8 cellular contexts compared by ENCODE assay signal in genomic region chr16:3158014-3158497, GRCh38. TPM values are rescaled to one million over a fixed set of nuclear protein-coding genes. Genes with fewer than 3 reads are reported as not detected.
DNase-seq lines count a peak whose midpoint lies in the region; ATAC-seq lines count a peak whose summit lies in the region.

No MANE protein-coding gene starts in this region.

- peak overlapping the region; percentile 81 to 86 for H3K4me3 Mint-ChIP-seq in activated T-cell treated with anti-CD3 and anti-CD28 coated beads, Interleukin-2, amount 50 U/mL, for 72 hours

- H3K9me3 Mint-ChIP-seq in activated T-cell treated with anti-CD3 and anti-CD28 coated beads, Interleukin-2, amount 50 U/mL, for 72 hours = peaks cover 0 to 3% of the 10 kb centered on the region in 2 donors

- no peaks in the 10 kb centered on the region for H3K36me3 ChIP-seq in BLaER1

- H3K4me2 ChIP-seq in BLaER1 = peak overlapping the region; percentile 89

- H4K20me1 ChIP-seq in BLaER1 = peaks cover 12% of the 10 kb centered on the region

- peaks cover 29% of the 10 kb centered on the region for H3K4me1 Mint-ChIP-seq in activated T-cell treated with anti-CD3 and anti-CD28 coated beads, Interleukin-2, amount 50 U/mL, for 72 hours (ENCODE audit: low read depth)

- peaks cover 20% of the 10 kb centered on the region for H3K27me3 Mint-ChIP-seq in activated T-cell treated with anti-CD3 and anti-CD28 coated beads, Interleukin-2, amount 50 U/mL, for 72 hours (ENCODE audit: low read depth)

- H3K27ac Mint-ChIP-seq in activated T-cell treated with anti-CD3 and anti-CD28 coated beads, Interleukin-2, amount 50 U/mL, for 72 hours = peak overlapping the region; percentile 74

- peaks cover 3 to 4% of the 10 kb centered on the region in 2 donors for H3K36me3 Mint-ChIP-seq in activated T-cell treated with anti-CD3 and anti-CD28 coated beads, Interleukin-2, amount 50 U/mL, for 72 hours (ENCODE audit: insufficient read depth in 2 of 2)

- H3K9ac ChIP-seq in BLaER1 = peak overlapping the region; percentile 75

- H3K27ac ChIP-seq in BLaER1 (peak overlapping the region; percentile 55), skin epidermis (peak overlapping the region; percentile 0 to 92 (median 85))

- DNase-seq in activated T-cell treated with anti-CD3 and anti-CD28 coated beads, Interleukin-2, amount 50 U/mL, for 72 hours = no peak
- DNase-seq in hepatic stellate cell (ENCODE audit: low spot score) = peak; percentile 62
- DNase-seq in CD1c-positive myeloid dendritic cell (ENCODE audit: extremely low spot score) = no peak
- no peak for DNase-seq in H4 (ENCODE audit: low spot score)

- H3K4me3 ChIP-seq in BLaER1 = peak overlapping the region; percentile 68
- peak overlapping the region; percentile 66 to 92 (median 82) for H3K4me3 ChIP-seq in skin epidermis

- ATAC-seq in HG02970 (IDR thresholded peaks at IDR 0.05; ENCODE audit: low FRiP score, unreplicated experiment) = peak; percentile 1
- peak; percentile 16 to 28 for ATAC-seq in activated T-cell treated with anti-CD3 and anti-CD28 coated beads, Interleukin-2, amount 50 U/mL, for 72 hours (replicated peaks in 1 of 2)
- ATAC-seq in GM21717 (IDR thresholded peaks at IDR 0.05; ENCODE audit: unreplicated experiment) = no peak

- H3K9me3 ChIP-seq in BLaER1 = peaks cover 15% of the 10 kb centered on the region

- H3K27me3 ChIP-seq in BLaER1 = peaks cover 71% of the 10 kb centered on the region

- peaks cover 32% of the 10 kb centered on the region for H3K4me1 ChIP-seq in BLaER1

RNA-seq across cellular contexts. Expression of gene ZNF213, which starts 23.2 kb away (rescaled TPM):
- 10 to 100 TPM; 12.2 to 16.3 TPM for total RNA-seq in activated T-cell treated with anti-CD3 and anti-CD28 coated beads, Interleukin-2, amount 50 U/mL, for 72 hours
- total RNA-seq in H4 (2014; rRNA removed; shearing (Covaris generic)) = 2.0 and 3.9 TPM in 2 replicates

RNA-seq across cellular contexts. Expression of gene OR1F1, which starts 29.9 kb away (rescaled TPM):
- total RNA-seq in activated T-cell treated with anti-CD3 and anti-CD28 coated beads, Interleukin-2, amount 50 U/mL, for 72 hours = under 1 TPM in 1 of 2 donors, not detected in 1; 0.35 TPM
- 0.81 TPM in 1 of 2 replicates, not detected in the other for total RNA-seq in H4 (2014; rRNA removed; shearing (Covaris generic))

RNA-seq across cellular contexts. Expression of gene ZNF205, which starts 45.7 kb away (rescaled TPM):
- under 1 TPM; 0.12 to 0.28 TPM for total RNA-seq in activated T-cell treated with anti-CD3 and anti-CD28 coated beads, Interleukin-2, amount 50 U/mL, for 72 hours
- total RNA-seq in H4 (2014; rRNA removed; shearing (Covaris generic)) = 5.2 and 8.6 TPM in 2 replicates

RNA-seq across cellular contexts. Expression of gene ZSCAN10, which starts 59.0 kb away (rescaled TPM):
- under 1 TPM; 0.28 to 0.48 TPM for total RNA-seq in activated T-cell treated with anti-CD3 and anti-CD28 coated beads, Interleukin-2, amount 50 U/mL, for 72 hours
- not detected in 2 replicates for total RNA-seq in H4 (2014; rRNA removed; shearing (Covaris generic))
